Comparison of ENCODE assay signal across 1 cellular context in the genomic region with DNA sequence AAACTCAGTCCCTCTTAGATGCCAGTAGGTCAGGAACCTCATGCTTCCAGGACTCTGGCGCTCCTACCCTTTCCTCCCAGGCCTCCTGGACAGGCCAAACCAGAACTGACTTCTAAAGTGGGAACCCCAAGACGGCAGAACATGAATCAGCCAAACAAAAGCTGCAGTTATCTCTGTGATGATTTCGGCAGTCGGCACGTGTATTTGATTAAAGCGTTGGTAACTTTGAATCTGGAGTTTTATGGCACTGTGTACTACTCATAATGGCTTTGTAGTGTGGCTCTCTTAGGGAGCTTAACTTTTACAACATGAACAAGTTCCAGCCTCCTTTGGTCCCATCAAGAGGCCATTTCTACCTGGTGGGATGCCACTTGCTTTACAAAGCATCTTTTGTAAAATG.
TF ChIP-seq lines count a peak whose summit lies in the region.

No MANE protein-coding gene starts in this region.

TF ChIP-seq in IMR-90, 13 proteins besides CTCF, POLR2A, EP300 and RAD21:
- no peak for TF ChIP-seq RFX5 (IDR thresholded peaks at IDR 0.05; ENCODE audit: low read depth, low read length)
- TF ChIP-seq SMC3 (IDR thresholded peaks at IDR 0.05; ENCODE audit: low read depth, low read length), result no peak
